ENCODE assay signal across 17 cellular contexts in genomic region chr7:117091721-117092120, GRCh38.
"Had no signal": no experiment of that assay in that cellular context is flagged by ENCODE, and none has a peak within 500 bp of the region (broad histone marks: within the 10 kb centered on the region; RNA-seq: fewer than 3 reads in every experiment).

No MANE protein-coding gene starts in this region.

- H3K27ac ChIP-seq: coronary artery, thoracic aorta had no signal

- ATAC-seq: activated naive CD8-positive, alpha-beta T cell treated with anti-CD3 and anti-CD28 coated beads, Interleukin-2, amount 50 U/mL, for 24 hours; natural killer cell treated with Interleukin-12 subunit alpha and Interleukin-12 subunit beta and Interleukin-15 and Interleukin-18, amount 100 ng/mL, for 72 hours; stimulated activated naive CD8-positive, alpha-beta T cell treated with anti-CD3 and anti-CD28 coated beads, Interleukin-15, amount 100 ng/mL, for 72 hours had no signal

- DNase-seq: activated CD4-positive, alpha-beta T cell treated with anti-CD3 and anti-CD28 coated beads, Interleukin-2, amount 10 ng/mL, durations not matched to agents 7 days and 5 days; activated CD4-positive, CD25-positive, alpha-beta regulatory T cell; activated CD8-positive, alpha-beta memory T cell treated with anti-CD3 and anti-CD28 coated beads for 24 hours; activated naive CD4-positive, alpha-beta T cell treated with Interleukin-2 at 50 U/mL for 16 hours; activated naive CD8-positive, alpha-beta T cell treated with anti-CD3 and anti-CD28 coated beads, Interleukin-2, amount 50 U/mL, for 24 hours; caudate nucleus; effector CD8-positive, alpha-beta T cell; occipital lobe; stimulated activated CD4-positive, alpha-beta T cell treated with anti-CD3 and anti-CD28 coated beads, Interleukin-4, amount 100 ng/mL, for 1 hour; stimulated activated naive CD8-positive, alpha-beta T cell treated with anti-CD3 and anti-CD28 coated beads, Interleukin-15, amount 100 ng/mL, for 72 hours; T-helper 1 cell had no signal

- H3K27ac Mint-ChIP-seq: activated CD4-positive, alpha-beta T cell treated with anti-CD3 and anti-CD28 coated beads, Interleukin-2, amount 10 ng/mL, durations not matched to agents 7 days and 5 days; activated naive CD8-positive, alpha-beta T cell treated with anti-CD3 and anti-CD28 coated beads, Interleukin-2, amount 50 U/mL, for 24 hours; memory B cell; natural killer cell treated with Interleukin-12 subunit alpha and Interleukin-12 subunit beta and Interleukin-15 and Interleukin-18, amount 100 ng/mL, for 72 hours; stimulated activated naive CD8-positive, alpha-beta T cell treated with anti-CD3 and anti-CD28 coated beads, Interleukin-15, amount 100 ng/mL, for 72 hours had no signal

- H3K9me3 Mint-ChIP-seq: activated CD4-positive, alpha-beta T cell treated with anti-CD3 and anti-CD28 coated beads, Interleukin-2, amount 10 ng/mL, durations not matched to agents 7 days and 5 days; activated naive CD8-positive, alpha-beta T cell treated with anti-CD3 and anti-CD28 coated beads, Interleukin-2, amount 50 U/mL, for 24 hours; memory B cell; natural killer cell treated with Interleukin-12 subunit alpha and Interleukin-12 subunit beta and Interleukin-15 and Interleukin-18, amount 100 ng/mL, for 72 hours; stimulated activated naive CD8-positive, alpha-beta T cell treated with anti-CD3 and anti-CD28 coated beads, Interleukin-15, amount 100 ng/mL, for 72 hours had no signal

- H3K27me3 Mint-ChIP-seq: activated CD4-positive, alpha-beta T cell treated with anti-CD3 and anti-CD28 coated beads, Interleukin-2, amount 10 ng/mL, durations not matched to agents 7 days and 5 days; activated naive CD8-positive, alpha-beta T cell treated with anti-CD3 and anti-CD28 coated beads, Interleukin-2, amount 50 U/mL, for 24 hours; memory B cell; natural killer cell treated with Interleukin-12 subunit alpha and Interleukin-12 subunit beta and Interleukin-15 and Interleukin-18, amount 100 ng/mL, for 72 hours; stimulated activated naive CD8-positive, alpha-beta T cell treated with anti-CD3 and anti-CD28 coated beads, Interleukin-15, amount 100 ng/mL, for 72 hours had no signal

- H3K9me3 ChIP-seq: thoracic aorta had no signal

- H3K36me3 ChIP-seq: thoracic aorta had no signal

- H3K4me3 Mint-ChIP-seq: activated CD4-positive, alpha-beta T cell treated with anti-CD3 and anti-CD28 coated beads, Interleukin-2, amount 10 ng/mL, durations not matched to agents 7 days and 5 days; activated naive CD8-positive, alpha-beta T cell treated with anti-CD3 and anti-CD28 coated beads, Interleukin-2, amount 50 U/mL, for 24 hours; memory B cell; natural killer cell treated with Interleukin-12 subunit alpha and Interleukin-12 subunit beta and Interleukin-15 and Interleukin-18, amount 100 ng/mL, for 72 hours; stimulated activated naive CD8-positive, alpha-beta T cell treated with anti-CD3 and anti-CD28 coated beads, Interleukin-15, amount 100 ng/mL, for 72 hours had no signal

- H3K4me3 ChIP-seq: coronary artery, thoracic aorta had no signal

- FAIRE-seq: astrocyte, urothelium cell line had no signal

- H3K36me3 Mint-ChIP-seq: memory B cell; natural killer cell treated with Interleukin-12 subunit alpha and Interleukin-12 subunit beta and Interleukin-15 and Interleukin-18, amount 100 ng/mL, for 72 hours had no signal
